ENCODE assay signal across 8 cellular contexts in the genomic region with DNA sequence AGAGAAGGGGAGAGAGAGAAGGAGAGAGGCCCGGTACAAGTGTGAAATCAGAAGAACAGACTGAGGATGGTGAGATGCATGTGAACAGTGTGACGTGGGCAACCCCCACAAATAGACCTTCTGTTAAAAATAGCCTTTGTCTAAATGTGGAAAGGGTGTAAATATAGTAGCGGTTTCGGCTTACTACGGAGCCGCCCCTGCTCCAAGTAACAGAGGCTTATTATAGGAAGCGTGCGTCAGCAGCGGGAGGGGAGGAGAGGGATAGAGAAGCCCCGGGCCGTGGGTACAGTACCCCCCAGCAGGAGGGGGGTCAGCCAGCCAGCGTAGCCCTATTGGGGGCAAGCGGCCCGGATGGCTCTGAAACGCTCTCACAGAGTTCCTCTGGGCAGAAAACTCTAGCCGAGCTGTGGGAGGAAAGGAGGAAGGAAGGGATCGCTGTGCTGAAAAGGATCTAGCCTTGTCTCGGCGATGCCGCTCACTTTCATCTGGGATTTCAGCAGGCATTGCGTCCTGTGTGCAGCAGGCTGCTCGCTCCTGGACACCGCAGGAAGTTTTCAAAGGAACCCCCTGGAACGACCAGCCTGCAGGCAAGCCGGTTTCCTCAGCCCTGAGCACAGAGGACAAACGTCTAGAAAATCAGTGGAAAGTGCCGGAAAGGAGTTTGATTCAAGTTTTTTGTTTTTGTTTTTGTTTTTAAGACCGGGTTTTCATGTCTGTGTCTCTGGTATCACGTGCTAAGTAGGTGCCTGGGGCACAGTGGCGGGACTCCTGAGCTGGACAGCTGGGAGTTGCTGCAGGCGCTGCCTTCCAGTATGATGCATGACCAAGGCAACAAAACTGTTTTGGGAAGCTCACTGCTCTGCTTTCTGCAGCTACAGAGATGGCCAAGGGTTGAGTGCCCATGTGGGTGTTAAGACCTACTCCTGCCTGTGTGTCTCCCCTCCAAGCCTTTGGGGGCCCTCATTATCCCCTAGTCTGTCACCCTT.
DNase-seq lines count a peak whose midpoint lies in the region; ATAC-seq and TF ChIP-seq lines count a peak whose summit lies in the region.

No MANE protein-coding gene starts in this region.

- H3K27me3 Mint-ChIP-seq in activated T-cell treated with anti-CD3 and anti-CD28 coated beads, Interleukin-2, amount 50 U/mL, for 72 hours (ENCODE audit: low read depth): peaks cover 51% of the 10 kb centered on the region
- no peaks in the 10 kb centered on the region for H3K27me3 Mint-ChIP-seq in osteocyte (ENCODE audit: unreplicated experiment)

- H3K36me3 Mint-ChIP-seq in activated T-cell treated with anti-CD3 and anti-CD28 coated beads, Interleukin-2, amount 50 U/mL, for 72 hours (ENCODE audit: insufficient read depth in 2 of 2): no peaks in the 10 kb centered on the region
- H3K36me3 Mint-ChIP-seq in osteocyte (ENCODE audit: unreplicated experiment): no peaks in the 10 kb centered on the region

- no peaks in the 10 kb centered on the region for H3K9me3 Mint-ChIP-seq in activated T-cell treated with anti-CD3 and anti-CD28 coated beads, Interleukin-2, amount 50 U/mL, for 72 hours
- H3K9me3 Mint-ChIP-seq in osteocyte (ENCODE audit: unreplicated experiment): no peaks in the 10 kb centered on the region

- H3K4me1 Mint-ChIP-seq in activated T-cell treated with anti-CD3 and anti-CD28 coated beads, Interleukin-2, amount 50 U/mL, for 72 hours (ENCODE audit: low read depth): peaks cover 24% of the 10 kb centered on the region
- peaks cover 47% of the 10 kb centered on the region for H3K4me1 Mint-ChIP-seq in osteocyte (ENCODE audit: unreplicated experiment)

- no peak overlapping the region for H3K27ac Mint-ChIP-seq in activated T-cell treated with anti-CD3 and anti-CD28 coated beads, Interleukin-2, amount 50 U/mL, for 72 hours
- peak overlapping the region; percentile 95 for H3K27ac Mint-ChIP-seq in osteocyte (ENCODE audit: unreplicated experiment)

- no peak for TF ChIP-seq CTCF in osteocyte (IDR thresholded peaks at IDR 0.05)

- ATAC-seq in HG03039 (IDR thresholded peaks at IDR 0.05; ENCODE audit: unreplicated experiment): peak; percentile 51
- ATAC-seq in activated T-cell treated with anti-CD3 and anti-CD28 coated beads, Interleukin-2, amount 50 U/mL, for 72 hours (replicated peaks in 1 of 2): peak; percentile 26 to 41

- DNase-seq in DMS153 treated with DMSO at 0.1 percent for 48 hours (lab: John Stamatoyannopoulos, UW; ENCODE audit: unreplicated experiment) (peak; percentile 13), DMS153 (lab: John Stamatoyannopoulos, UW) (no peak), globus pallidus (ENCODE audit: low spot score) (peak; percentile 39), osteocyte (ENCODE audit: extremely low spot score, unreplicated experiment) (peak; percentile 87), HK-2 (ENCODE audit: unreplicated experiment) (no peak)
- no peak for DNase-seq in activated T-cell treated with anti-CD3 and anti-CD28 coated beads, Interleukin-2, amount 50 U/mL, for 72 hours
- DNase-seq in stimulated activated CD4-positive, alpha-beta T cell treated with anti-CD3 and anti-CD28 coated beads, Interleukin-2, amount 100 ng/mL, for 48 hours: no peak

- H3K4me3 Mint-ChIP-seq in activated T-cell treated with anti-CD3 and anti-CD28 coated beads, Interleukin-2, amount 50 U/mL, for 72 hours: peak overlapping the region; percentile 65 to 77
- peak overlapping the region; percentile 65 for H3K4me3 Mint-ChIP-seq in osteocyte (ENCODE audit: unreplicated experiment)

Comparison
In these comparisons a context has a peak if more than half of its experiments do, and no peak if none do; other contexts are left out.
1. DNase-seq: peak in DMS153 treated with DMSO at 0.1 percent for 48 hours (single experiment), globus pallidus (single experiment) and osteocyte (single experiment); none in DMS153 (single experiment), activated T-cell treated with anti-CD3 and anti-CD28 coated beads, Interleukin-2, amount 50 U/mL, for 72 hours (0 of 2), stimulated activated CD4-positive, alpha-beta T cell treated with anti-CD3 and anti-CD28 coated beads, Interleukin-2, amount 100 ng/mL, for 48 hours (0 of 2) and HK-2 (single experiment).